In the genomic region with DNA sequence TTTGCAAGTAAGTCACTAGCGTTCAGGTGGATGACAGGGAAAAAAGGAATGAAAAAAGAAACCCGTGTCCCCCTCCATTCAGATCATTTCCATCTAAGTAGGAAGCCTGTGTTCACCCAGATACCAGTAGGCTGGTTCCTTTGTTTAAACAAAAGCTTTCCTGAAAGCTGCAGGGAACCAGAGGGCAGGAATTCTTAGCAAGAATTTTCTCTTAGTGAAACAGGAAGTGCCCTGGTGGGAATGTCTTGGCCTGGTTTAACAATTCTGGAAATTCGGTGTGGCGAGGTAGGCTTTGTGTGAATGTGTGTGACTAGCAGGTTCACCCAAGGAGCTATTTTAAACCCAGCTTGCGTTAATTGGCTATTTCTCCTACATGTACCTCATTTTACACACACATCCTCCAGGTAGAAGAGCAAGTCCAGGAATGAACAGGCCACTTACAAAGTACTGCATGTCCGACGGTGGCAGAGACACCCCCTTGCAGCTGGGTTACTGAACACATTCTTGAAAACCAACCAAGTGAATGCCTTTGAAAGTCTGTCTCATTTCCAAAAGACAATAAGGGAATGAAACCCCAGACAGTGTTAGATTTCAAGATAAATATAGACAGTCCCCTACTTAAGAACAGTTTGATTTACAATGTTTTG, we compare ENCODE assay signal across 11 cellular contexts.
DNase-seq lines count a peak whose midpoint lies in the region; ATAC-seq and TF ChIP-seq lines count a peak whose summit lies in the region.
"Had no signal": no experiment of that assay in that cellular context is flagged by ENCODE, and none has a peak within 500 bp of the region (broad histone marks: within the 10 kb centered on the region; RNA-seq: fewer than 3 reads in every experiment).

No MANE protein-coding gene starts in this region.

- H2AFZ ChIP-seq in Karpas-422 (ENCODE audit: low read length): no peak overlapping the region

- intact Hi-C loops in right cardiac atrium (cut with DNase I): loop anchor here in 1 of 4 donors (10.0 kb wide), 1 partner anchor 52 kb away; no protein-coding TSS in a partner anchor

- H3K79me2 ChIP-seq in Karpas-422 (ENCODE audit: low read length): peaks cover 95% of the 10 kb centered on the region

- TF ChIP-seq CTCF in astrocyte of the cerebellum (IDR thresholded peaks at IDR 0.05; ENCODE audit: low read depth, low read length, missing control alignments) (no peak), neutrophil (IDR thresholded peaks at IDR 0.05) (no peak)

- H3K4me1 ChIP-seq in right cardiac atrium (ENCODE audit: control insufficient read depth, insufficient read depth, low read length) (peaks cover 55% of the 10 kb centered on the region), neutrophil (ENCODE audit: control insufficient read depth in 1 of 2, insufficient read depth in 1 of 2, low read depth in 1 of 2, low read length in 1 of 2) (peaks cover 9 to 26% of the 10 kb centered on the region in 2 experiments), Karpas-422 (ENCODE audit: low read length) (peaks cover 59% of the 10 kb centered on the region)

- no peaks in the 10 kb centered on the region for H3K9me2 ChIP-seq in Karpas-422 (replicated peaks; ENCODE audit: insufficient read depth, low read length)

- H3K27ac ChIP-seq in right cardiac atrium (ENCODE audit: low read length): peak overlapping the region; percentile 95
- peak overlapping the region; percentile 1 for H3K27ac ChIP-seq in neutrophil
- no peak overlapping the region for H3K27ac ChIP-seq in Karpas-422 (ENCODE audit: low read length)

- no peak overlapping the region for H3K4me2 ChIP-seq in Karpas-422 (ENCODE audit: low read depth, low read length, poor library complexity, severe bottlenecking)

- H3K9ac ChIP-seq in Karpas-422 (ENCODE audit: low read length): no peak overlapping the region

- H3K36me3 ChIP-seq in neutrophil (no peaks in the 10 kb centered on the region), Karpas-422 (ENCODE audit: insufficient read depth, low read length) (no peaks in the 10 kb centered on the region)

- peaks cover 34% of the 10 kb centered on the region; the same call in 1 of the 2 replicates for H4K20me1 ChIP-seq in Karpas-422 (ENCODE audit: insufficient read depth, low read depth, low read length)

- no peaks in the 10 kb centered on the region for H3K27me3 ChIP-seq in right cardiac atrium (ENCODE audit: control insufficient read depth, insufficient read depth)
- no peaks in the 10 kb centered on the region for H3K27me3 ChIP-seq in neutrophil
- H3K27me3 ChIP-seq in Karpas-422 (ENCODE audit: low read length): no peaks in the 10 kb centered on the region

- DNase-seq in CD1c-positive myeloid dendritic cell (ENCODE audit: extremely low spot score): peak; percentile 27
- peak; percentile 49 for DNase-seq in astrocyte of the cerebellum (ENCODE audit: low read depth)
- peak in 1 of 3 donors; percentile 65 for DNase-seq in right cardiac atrium
- no peak for DNase-seq in Karpas-422
- no peak for DNase-seq in stimulated activated CD4-positive, alpha-beta T cell treated with anti-CD3 and anti-CD28 coated beads, Interleukin-4, amount 100 ng/mL, for 1 hour
- DNase-seq in Ammon's horn (ENCODE audit: low spot score): no peak
- DNase-seq in effector CD4-positive, alpha-beta T cell: no peak
- DNase-seq: activated naive CD4-positive, alpha-beta T cell treated with anti-CD3 and anti-CD28 coated beads, Interleukin-2, amount 10 ng/mL, durations not matched to agents 7 days and 5 days; MM.1S; OCI-M1 had no signal

- WGBS in right cardiac atrium: 46% methylated on average over 7 of the region's 7 CpGs

- H3K4me3 ChIP-seq in astrocyte of the cerebellum (ENCODE audit: low read depth, low read length): no peak overlapping the region
- no peak overlapping the region for H3K4me3 ChIP-seq in right cardiac atrium (ENCODE audit: low read length)
- no peak overlapping the region for H3K4me3 ChIP-seq in neutrophil (ENCODE audit: low read depth in 1 of 2, low read length in 1 of 2)
- no peak overlapping the region for H3K4me3 ChIP-seq in Karpas-422 (ENCODE audit: low read length)

- in situ Hi-C loops in astrocyte of the cerebellum (cut with HindIII; ENCODE audit: low sequenced_read_pairs): no loop called here

- H3K9me3 ChIP-seq in right cardiac atrium (ENCODE audit: control insufficient read depth, low read length) (no peaks in the 10 kb centered on the region), neutrophil (no peaks in the 10 kb centered on the region), Karpas-422 (ENCODE audit: low read length) (no peaks in the 10 kb centered on the region)

- ATAC-seq in right cardiac atrium: peak; percentile 34

Comparison
In these comparisons a context has a peak if more than half of its experiments do, and no peak if none do; other contexts are left out.
1. DNase-seq: peak in CD1c-positive myeloid dendritic cell (single experiment) and astrocyte of the cerebellum (single experiment); none in Karpas-422 (single experiment), stimulated activated CD4-positive, alpha-beta T cell treated with anti-CD3 and anti-CD28 coated beads, Interleukin-4, amount 100 ng/mL, for 1 hour (single experiment), Ammon's horn (single experiment) and effector CD4-positive, alpha-beta T cell (single experiment).